In genomic region chr1:111733183-111733995, GRCh38 we compare ENCODE assay signal across 8 cellular contexts. TPM values are rescaled to one million over a fixed set of nuclear protein-coding genes. Genes with fewer than 3 reads are reported as not detected.
DNase-seq lines count a peak whose midpoint lies in the region; ATAC-seq and TF ChIP-seq lines count a peak whose summit lies in the region.

No MANE protein-coding gene starts in this region.

- DNase-seq in AG09319 (ENCODE audit: extremely low read depth, low read depth) (peak; percentile 46), NCI-H1092 treated with DMSO at 0.1 percent for 48 hours (lab: John Stamatoyannopoulos, UW) (peak; percentile 69), dermis microvascular lymphatic vessel endothelial cell (ENCODE audit: low read depth in 2 of 2) (peak; percentile 74 to 83), mucosa of gallbladder (ENCODE audit: low spot score) (peak; percentile 28), NK-92 (lab: John Stamatoyannopoulos, UW; ENCODE audit: unreplicated experiment) (no peak), NCI-H2227 (lab: John Stamatoyannopoulos, UW; ENCODE audit: unreplicated experiment) (no peak), cortex of kidney (lab: John Stamatoyannopoulos, UW) (no peak)

- ATAC-seq in HG03108 (IDR thresholded peaks at IDR 0.05; ENCODE audit: unreplicated experiment), result no peak

- no peak for TF ChIP-seq CTCF in AG09319 (IDR thresholded peaks at IDR 0.05; ENCODE audit: low read depth, low read length)

RNA-seq across cellular contexts. Expression of gene INKA2, which starts 5.8 kb away (rescaled TPM):
- 5.3 and 6.6 TPM in 2 replicates for total RNA-seq in dermis microvascular lymphatic vessel endothelial cell
- 4.9 TPM for total RNA-seq in mucosa of gallbladder

RNA-seq across cellular contexts. Expression of gene DDX20, which starts 22.3 kb away (rescaled TPM):
- total RNA-seq in dermis microvascular lymphatic vessel endothelial cell (12.5 and 18.1 TPM in 2 replicates), mucosa of gallbladder (8.4 TPM)

Comparison
In these comparisons a context has a peak if more than half of its experiments do, and no peak if none do; other contexts are left out.
1. DNase-seq: peak in AG09319 (single experiment), NCI-H1092 treated with DMSO at 0.1 percent for 48 hours (single experiment), dermis microvascular lymphatic vessel endothelial cell (2 of 2) and mucosa of gallbladder (single experiment); none in NK-92 (single experiment), NCI-H2227 (single experiment) and cortex of kidney (single experiment).